8 cellular contexts compared by ENCODE assay signal in the genomic region with DNA sequence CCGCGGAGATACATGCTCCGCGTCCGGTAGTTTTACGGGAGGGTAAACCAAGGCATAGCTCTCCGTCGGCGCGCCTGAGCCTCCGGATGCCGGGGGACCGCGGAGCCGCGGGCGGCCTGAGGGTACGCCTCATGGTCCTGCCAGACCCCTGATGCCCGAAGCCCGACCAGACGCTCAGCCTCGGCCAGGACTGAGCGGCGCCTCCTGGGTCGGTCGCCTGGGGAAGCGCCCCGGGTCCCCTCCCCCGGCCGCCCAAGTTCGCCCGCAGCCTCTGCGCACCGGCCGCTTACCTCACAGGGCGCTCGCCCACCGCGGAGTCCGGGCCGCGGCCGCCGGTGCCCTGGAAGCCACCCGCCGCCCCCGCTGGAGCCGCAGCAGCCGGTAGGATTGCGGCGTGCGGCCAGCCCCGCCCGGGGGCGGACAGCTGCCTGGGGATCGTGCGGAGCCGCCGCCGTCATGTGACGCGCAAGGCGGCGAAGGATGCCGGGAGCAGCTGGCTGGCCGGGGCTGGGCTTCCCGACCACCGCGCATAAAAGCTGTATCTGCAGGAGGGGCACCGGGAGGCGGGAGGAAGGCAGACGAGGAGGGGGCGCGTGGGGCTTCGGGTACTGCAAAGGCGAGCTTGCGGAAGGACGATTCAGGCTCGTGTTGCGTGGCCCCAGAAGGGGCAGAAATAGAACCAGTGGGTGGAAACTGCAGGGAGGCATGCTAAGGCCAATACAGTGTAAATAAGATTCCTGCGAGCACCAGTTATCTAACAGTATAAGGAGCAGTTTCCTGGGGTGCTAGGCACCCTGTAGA. TPM values are rescaled to one million over a fixed set of nuclear protein-coding genes. Genes with fewer than 3 reads are reported as not detected.
DNase-seq lines count a peak whose midpoint lies in the region; ATAC-seq and TF ChIP-seq lines count a peak whose summit lies in the region.

A gene with protein sequence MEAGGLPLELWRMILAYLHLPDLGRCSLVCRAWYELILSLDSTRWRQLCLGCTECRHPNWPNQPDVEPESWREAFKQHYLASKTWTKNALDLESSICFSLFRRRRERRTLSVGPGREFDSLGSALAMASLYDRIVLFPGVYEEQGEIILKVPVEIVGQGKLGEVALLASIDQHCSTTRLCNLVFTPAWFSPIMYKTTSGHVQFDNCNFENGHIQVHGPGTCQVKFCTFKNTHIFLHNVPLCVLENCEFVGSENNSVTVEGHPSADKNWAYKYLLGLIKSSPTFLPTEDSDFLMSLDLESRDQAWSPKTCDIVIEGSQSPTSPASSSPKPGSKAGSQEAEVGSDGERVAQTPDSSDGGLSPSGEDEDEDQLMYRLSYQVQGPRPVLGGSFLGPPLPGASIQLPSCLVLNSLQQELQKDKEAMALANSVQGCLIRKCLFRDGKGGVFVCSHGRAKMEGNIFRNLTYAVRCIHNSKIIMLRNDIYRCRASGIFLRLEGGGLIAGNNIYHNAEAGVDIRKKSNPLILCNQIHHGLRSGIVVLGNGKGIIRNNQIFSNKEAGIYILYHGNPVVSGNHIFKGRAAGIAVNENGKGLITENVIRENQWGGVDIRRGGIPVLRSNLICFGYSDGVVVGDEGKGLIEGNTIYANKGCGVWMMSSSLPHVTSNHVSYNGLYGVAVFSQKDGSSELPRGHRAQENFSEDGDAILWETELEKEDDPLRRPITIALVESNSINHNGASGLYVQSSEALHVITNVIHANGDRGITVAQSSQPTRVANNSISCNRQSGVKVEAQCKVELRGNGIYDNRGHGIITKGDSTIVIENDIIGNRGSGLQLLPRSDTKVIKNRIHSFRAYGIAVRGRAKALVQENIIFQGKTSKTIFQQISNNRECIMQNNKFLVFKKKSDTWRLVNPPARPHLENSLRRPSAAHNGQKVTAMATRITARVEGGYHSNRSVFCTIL (minus strand): TSS at position 460 of the 801 bp plus-strand sequence. CDS start 34,612 bp downstream, outside the sequence.

- ATAC-seq in GM18499 (IDR thresholded peaks at IDR 0.05; ENCODE audit: insufficient read depth, unreplicated experiment) = peak; percentile 38
- peak; percentile 86 for ATAC-seq in HG02759 (IDR thresholded peaks at IDR 0.05; ENCODE audit: unreplicated experiment)
- ATAC-seq in left lung = peak; percentile 98

- H3K27ac ChIP-seq in left lung = peak within 1 kb of the TSS; percentile 69 to 72

- intact Hi-C loops in left lung (cut with DNase I) = no loop called here

- DNase-seq in NCI-H2081 (lab: John Stamatoyannopoulos, UW) (peak; percentile 80 to 88), dermis blood vessel endothelial cell (peak; percentile 78), left lung (peak; percentile 82 to 92), SW480 (ENCODE audit: low spot score) (no peak)
- DNase-seq in activated CD4-positive, alpha-beta T cell treated with anti-CD3 and anti-CD28 coated beads for 48 hours = peak; percentile 50
- peak; percentile 18 to 29 for DNase-seq in stimulated activated CD4-positive, alpha-beta T cell treated with anti-CD3 and anti-CD28 coated beads, Interleukin-2, amount 100 ng/mL, for 48 hours

- H3K36me3 ChIP-seq in left lung = no peaks in the 10 kb centered on the region

- H3K27me3 ChIP-seq in left lung = peaks cover 0 to 10% of the 10 kb centered on the region in 2 donors

- H3K9me3 ChIP-seq in left lung = no peaks in the 10 kb centered on the region

- peak within 1 kb of the TSS; percentile 73 to 91 for H3K4me3 ChIP-seq in left lung

- no peak for TF ChIP-seq CTCF in left lung (IDR thresholded peaks at IDR 0.05)

- H3K4me1 ChIP-seq in left lung = peaks cover 0 to 28% of the 10 kb centered on the region in 2 donors

RNA-seq across cellular contexts. Expression of the gene that starts here (rescaled TPM):
- total RNA-seq in dermis blood vessel endothelial cell (12.8 and 17.0 TPM in 2 replicates), left lung (1 to 10 TPM; 8.0 to 8.2 TPM)

Comparison
In these comparisons a context has a peak if more than half of its experiments do, and no peak if none do; other contexts are left out.
1. ATAC-seq: peak in every context shown above with its lines; median percentile 98 in left lung; 86 in HG02759; 38 in GM18499.